17 cellular contexts compared by ENCODE assay signal in genomic region chr21:44854664-44855446, GRCh38. TPM values are rescaled to one million over a fixed set of nuclear protein-coding genes. Genes with fewer than 3 reads are reported as not detected.
DNase-seq lines count a peak whose midpoint lies in the region; ATAC-seq and TF ChIP-seq lines count a peak whose summit lies in the region.
"Had no signal": no experiment of that assay in that cellular context is flagged by ENCODE, and none has a peak within 500 bp of the region (broad histone marks: within the 10 kb centered on the region; RNA-seq: fewer than 3 reads in every experiment).

No MANE protein-coding gene starts in this region.

- H3K4me1 ChIP-seq in psoas muscle (peaks cover 45% of the 10 kb centered on the region), body of pancreas (no peaks in the 10 kb centered on the region)
- H3K4me1 ChIP-seq: SJSA1 had no signal

- WGBS in psoas muscle, 3 donors = 68 to 86% (median 69%) methylated on average over 31 of the region's 31 CpGs
- 81 to 92% methylated on average over 31 of the region's 31 CpGs for WGBS in body of pancreas, 2 donors

- no peaks in the 10 kb centered on the region for H3K27me3 Mint-ChIP-seq in activated CD8-positive, alpha-beta memory T cell treated with anti-CD3 and anti-CD28 coated beads, Interleukin-2, amount 10 ng/mL, durations not matched to agents 7 days and 5 days
- H3K27me3 Mint-ChIP-seq in endothelial cell (ENCODE audit: unreplicated experiment) = no peaks in the 10 kb centered on the region

- CTCF ChIA-PET in activated CD8-positive, alpha-beta memory T cell treated with anti-CD3 and anti-CD28 coated beads, Interleukin-2, amount 10 ng/mL, durations not matched to agents 7 days and 5 days (lab: Charles Lee) = interaction anchor here (0.7 kb wide), 1 partner anchor 13 kb away, joined by 3 read pairs; no protein-coding TSS in a partner anchor

- peak overlapping the region; percentile 64 for H3K27ac ChIP-seq in psoas muscle
- H3K27ac ChIP-seq in body of pancreas = no peak overlapping the region
- H3K27ac ChIP-seq: cardiac muscle cell, KMS-11, left lung, SJSA1 had no signal

- H3K27me3 ChIP-seq in psoas muscle (ENCODE audit: insufficient read depth in 3 of 3, low read length in 2 of 3) (no peaks in the 10 kb centered on the region), body of pancreas (no peaks in the 10 kb centered on the region)
- H3K27me3 ChIP-seq: cardiac muscle cell, left lung, SJSA1 had no signal

- H3K9me3 ChIP-seq in psoas muscle = no peaks in the 10 kb centered on the region
- H3K9me3 ChIP-seq in body of pancreas = no peaks in the 10 kb centered on the region
- H3K9me3 ChIP-seq: left lung, SJSA1 had no signal

- H3K36me3 ChIP-seq in psoas muscle (ENCODE audit: insufficient read depth in 1 of 2, low read depth in 1 of 2) (peaks cover 9 to 80% of the 10 kb centered on the region in 2 donors), body of pancreas (replicated peaks in 1 of 2; ENCODE audit: insufficient read depth in 1 of 2, low read depth in 2 of 2) (peaks cover 0 to 29% of the 10 kb centered on the region in 2 donors)

- H3K9me3 Mint-ChIP-seq in activated CD8-positive, alpha-beta memory T cell treated with anti-CD3 and anti-CD28 coated beads, Interleukin-2, amount 10 ng/mL, durations not matched to agents 7 days and 5 days (ENCODE audit: low read depth) = no peaks in the 10 kb centered on the region
- no peaks in the 10 kb centered on the region for H3K9me3 Mint-ChIP-seq in endothelial cell (ENCODE audit: unreplicated experiment)

- H3K4me3 Mint-ChIP-seq in activated CD8-positive, alpha-beta memory T cell treated with anti-CD3 and anti-CD28 coated beads, Interleukin-2, amount 10 ng/mL, durations not matched to agents 7 days and 5 days = no peak overlapping the region
- peak overlapping the region; percentile 42 for H3K4me3 Mint-ChIP-seq in endothelial cell (ENCODE audit: unreplicated experiment)

- intact Hi-C loops in psoas muscle (cut with DNase I) (no loop called here), body of pancreas (cut with DNase I) (no loop called here)

- peaks cover 2% of the 10 kb centered on the region for H3K4me1 Mint-ChIP-seq in activated CD8-positive, alpha-beta memory T cell treated with anti-CD3 and anti-CD28 coated beads, Interleukin-2, amount 10 ng/mL, durations not matched to agents 7 days and 5 days
- no peaks in the 10 kb centered on the region for H3K4me1 Mint-ChIP-seq in endothelial cell (ENCODE audit: unreplicated experiment)

- H3K36me3 Mint-ChIP-seq in activated CD8-positive, alpha-beta memory T cell treated with anti-CD3 and anti-CD28 coated beads, Interleukin-2, amount 10 ng/mL, durations not matched to agents 7 days and 5 days = peaks cover 24% of the 10 kb centered on the region
- peaks cover 59% of the 10 kb centered on the region for H3K36me3 Mint-ChIP-seq in endothelial cell (ENCODE audit: low read depth, unreplicated experiment)

- H3K27ac Mint-ChIP-seq in activated CD8-positive, alpha-beta memory T cell treated with anti-CD3 and anti-CD28 coated beads, Interleukin-2, amount 10 ng/mL, durations not matched to agents 7 days and 5 days = peak overlapping the region; percentile 1
- no peak overlapping the region for H3K27ac Mint-ChIP-seq in endothelial cell (ENCODE audit: unreplicated experiment)

- TF ChIP-seq POLR2A in body of pancreas (IDR thresholded peaks at IDR 0.05) = no peak

- TF ChIP-seq CTCF in endothelial cell (IDR thresholded peaks at IDR 0.05; ENCODE audit: unreplicated experiment) = no peak
- TF ChIP-seq CTCF in psoas muscle (IDR thresholded peaks at IDR 0.05) = no peak
- no peak for TF ChIP-seq CTCF in body of pancreas (IDR thresholded peaks at IDR 0.05)

- H3K4me3 ChIP-seq in psoas muscle (no peak overlapping the region), body of pancreas (no peak overlapping the region)
- H3K4me3 ChIP-seq: cardiac muscle cell, left lung, SJSA1 had no signal

- no peak for DNase-seq in activated CD8-positive, alpha-beta memory T cell treated with anti-CD3 and anti-CD28 coated beads, Interleukin-2, amount 10 ng/mL, durations not matched to agents 7 days and 5 days
- no peak for DNase-seq in activated CD8-positive, alpha-beta memory T cell treated with anti-CD3 and anti-CD28 coated beads, Interleukin-2, amount 50 U/mL, for 48 hours
- DNase-seq in OCI-M2 (lab: John Stamatoyannopoulos, UW; ENCODE audit: unreplicated experiment) = peak; percentile 98
- DNase-seq in endothelial cell (ENCODE audit: low spot score) = no peak
- DNase-seq in psoas muscle = peak; percentile 43 to 78
- DNase-seq in ureter (ENCODE audit: low spot score) = no peak
- DNase-seq in body of pancreas = no peak
- DNase-seq: ACHN, activated gamma-delta T cell, DMS153, NCI-H187 treated with DMSO at 0.1 percent for 48 hours had no signal

- ATAC-seq in activated CD8-positive, alpha-beta memory T cell treated with anti-CD3 and anti-CD28 coated beads, Interleukin-2, amount 10 ng/mL, durations not matched to agents 7 days and 5 days = no peak
- ATAC-seq in psoas muscle (peak; percentile 63 to 80 (median 76)), body of pancreas (no peak), GM19035 (IDR thresholded peaks at IDR 0.05; ENCODE audit: unreplicated experiment) (no peak)
- ATAC-seq: activated CD4-positive, CD25-positive, alpha-beta regulatory T cell treated with anti-CD3 and anti-CD28 coated beads, Interleukin-2, amount 50 U/mL, for 24 hours; left lung had no signal

RNA-seq across cellular contexts. Expression of gene PTTG1IP, which starts 18.6 kb away (rescaled TPM):
- 10 to 100 TPM; 46.0 to 49.9 TPM for total RNA-seq in activated CD8-positive, alpha-beta memory T cell treated with anti-CD3 and anti-CD28 coated beads, Interleukin-2, amount 10 ng/mL, durations not matched to agents 7 days and 5 days
- total RNA-seq in endothelial cell (ENCODE audit: unreplicated experiment) (223 TPM), psoas muscle (10 to 100 TPM; 49.6 to 72.1 (median 66.5) TPM), ureter (181 TPM), body of pancreas (100 to 1,000 TPM in 1 of 2 donors, 10 to 100 TPM in 1; 71.5 to 106 TPM)
- polyA plus RNA-seq in psoas muscle = 100 to 1,000 TPM in 1 of 3 donors, 10 to 100 TPM in 2; 57.1 to 108 (median 69.3) TPM

RNA-seq across cellular contexts. Expression of gene SUMO3, which starts 37.0 kb away (rescaled TPM):
- total RNA-seq in activated CD8-positive, alpha-beta memory T cell treated with anti-CD3 and anti-CD28 coated beads, Interleukin-2, amount 10 ng/mL, durations not matched to agents 7 days and 5 days = 10 to 100 TPM; 86.1 to 93.7 TPM
- total RNA-seq in endothelial cell (ENCODE audit: unreplicated experiment) = 69.0 TPM
- total RNA-seq in psoas muscle = 10 to 100 TPM; 50.2 to 78.7 (median 65.6) TPM
- polyA plus RNA-seq in psoas muscle = 10 to 100 TPM; 38.6 to 86.6 (median 58.7) TPM
- total RNA-seq in ureter = 73.4 TPM
- total RNA-seq in body of pancreas = 10 to 100 TPM; 20.4 to 33.2 TPM

RNA-seq across cellular contexts. Expression of gene UBE2G2, which starts 53.2 kb away (rescaled TPM):
- total RNA-seq in activated CD8-positive, alpha-beta memory T cell treated with anti-CD3 and anti-CD28 coated beads, Interleukin-2, amount 10 ng/mL, durations not matched to agents 7 days and 5 days = 100 to 1,000 TPM; 103 to 121 TPM
- total RNA-seq in endothelial cell (ENCODE audit: unreplicated experiment) = 49.6 TPM
- 10 to 100 TPM; 64.9 to 93.8 (median 81.7) TPM for total RNA-seq in psoas muscle
- polyA plus RNA-seq in psoas muscle = 10 to 100 TPM; 39.0 to 72.8 (median 55.3) TPM
- 126 TPM for total RNA-seq in ureter
- total RNA-seq in body of pancreas = 10 to 100 TPM; 61.7 to 64.3 TPM

Comparison
In these comparisons a context has a peak if more than half of its experiments do, and no peak if none do; other contexts are left out.
1. ATAC-seq: peak in psoas muscle (4 of 4); none in activated CD8-positive, alpha-beta memory T cell treated with anti-CD3 and anti-CD28 coated beads, Interleukin-2, amount 10 ng/mL, durations not matched to agents 7 days and 5 days (single experiment), body of pancreas (single experiment) and GM19035 (single experiment).
2. DNase-seq: peak in OCI-M2 (single experiment) and psoas muscle (2 of 2); none in activated CD8-positive, alpha-beta memory T cell treated with anti-CD3 and anti-CD28 coated beads, Interleukin-2, amount 10 ng/mL, durations not matched to agents 7 days and 5 days (single experiment), activated CD8-positive, alpha-beta memory T cell treated with anti-CD3 and anti-CD28 coated beads, Interleukin-2, amount 50 U/mL, for 48 hours (single experiment), endothelial cell (single experiment), ureter (single experiment) and body of pancreas (0 of 4).